9 cellular contexts compared by ENCODE assay signal in genomic region chr18:59902180-59902992, GRCh38. TPM values are rescaled to one million over a fixed set of nuclear protein-coding genes. Genes with fewer than 3 reads are reported as not detected.
A peak's percentile ranks its signal among the peaks of the same experiment; 100 is the strongest.
DNase-seq lines count a peak whose midpoint lies in the region; ATAC-seq, FAIRE-seq and TF ChIP-seq lines count a peak whose summit lies in the region.
"Had no signal": no experiment of that assay in that cellular context is flagged by ENCODE, and none has a peak within 500 bp of the region (broad histone marks: within the 10 kb centered on the region; RNA-seq: fewer than 3 reads in every experiment).

No MANE protein-coding gene starts in this region.

- peaks cover 42% of the 10 kb centered on the region for H3K79me2 ChIP-seq in OCI-LY7 (ENCODE audit: insufficient read depth, low read depth, low read length)

- H3K4me3 ChIP-seq in OCI-LY7 (ENCODE audit: low read depth, low read length, poor library complexity, severe bottlenecking) (peak overlapping the region; percentile 87), skeletal muscle satellite cell (ENCODE audit: low read length) (peak overlapping the region; percentile 12), body of pancreas (no peak overlapping the region)

- CTCF ChIA-PET in OCI-LY7 (lab: Charles Lee; ENCODE audit: unreplicated experiment) = no interaction called here

- H3K36me3 ChIP-seq in OCI-LY7 (ENCODE audit: insufficient read depth, low read length) = peaks cover 36% of the 10 kb centered on the region
- peaks cover 8% of the 10 kb centered on the region for H3K36me3 ChIP-seq in skeletal muscle satellite cell (ENCODE audit: insufficient read depth, low read length)
- H3K36me3 ChIP-seq in body of pancreas (replicated peaks in 1 of 2; ENCODE audit: insufficient read depth in 1 of 2, low read depth in 2 of 2) = no peaks in the 10 kb centered on the region

- H2AFZ ChIP-seq in OCI-LY7 (ENCODE audit: low read length) = no peak overlapping the region

- no peaks in the 10 kb centered on the region for H3K9me2 ChIP-seq in OCI-LY7 (ENCODE audit: insufficient read depth, low read length)

- TF ChIP-seq CTCF in OCI-LY7 (conservative IDR thresholded peaks at IDR 0.05; ENCODE audit: low read length) (no peak), body of pancreas (IDR thresholded peaks at IDR 0.05) (no peak)

- H3K27ac ChIP-seq in OCI-LY7 (ENCODE audit: low read depth, low read length, poor library complexity, severe bottlenecking) = peak overlapping the region; percentile 10
- H3K27ac ChIP-seq in body of pancreas = no peak overlapping the region

- peak overlapping the region; percentile 82 for H3K9ac ChIP-seq in skeletal muscle satellite cell (ENCODE audit: low read depth, low read length)

- WGBS in body of pancreas, 2 donors = 81 to 87% methylated on average over 8 of the region's 8 CpGs

- DNase-seq in activated CD8-positive, alpha-beta memory T cell treated with anti-CD3 and anti-CD28 coated beads, Interleukin-2, amount 50 U/mL, for 48 hours = peak; percentile 46
- DNase-seq in activated CD8-positive, alpha-beta memory T cell treated with anti-CD3 and anti-CD28 coated beads for 24 hours = no peak
- DNase-seq in OCI-LY7 (ENCODE audit: low spot score) (peak; percentile 18), GM03348 (ENCODE audit: low spot score) (no peak), C1 segment of cervical spinal cord (lab: John Stamatoyannopoulos, UW) (no peak), body of pancreas (no peak)
- DNase-seq: T-helper 9 cell had no signal

- no TSS peak for BruUV-seq in OCI-LY7 (replicated peaks; lab: Mats Ljungman, UMichigan)

- peaks cover 32% of the 10 kb centered on the region for H4K20me1 ChIP-seq in OCI-LY7 (ENCODE audit: insufficient read depth, low read length)

- no peak for TF ChIP-seq POLR2A in body of pancreas (IDR thresholded peaks at IDR 0.05)

- H3K9me3 ChIP-seq in OCI-LY7 (ENCODE audit: low read length) (no peaks in the 10 kb centered on the region), skeletal muscle satellite cell (replicated peaks; ENCODE audit: low read length) (no peaks in the 10 kb centered on the region), body of pancreas (no peaks in the 10 kb centered on the region)

- intact Hi-C loops in OCI-LY7 (cut with micrococcal nuclease; ENCODE audit: unreplicated experiment) (loop anchor here (5.0 kb wide), 1 partner anchor 55 kb away; no protein-coding TSS in a partner anchor), body of pancreas (cut with DNase I) (no loop called here)

- FAIRE-seq in endometrium (lab: Jason Lieb, UNC) = peak; percentile 18

- H3K4me2 ChIP-seq in OCI-LY7 (ENCODE audit: low read length) = peak overlapping the region; percentile 91
- peak overlapping the region; percentile 85 for H3K4me2 ChIP-seq in skeletal muscle satellite cell (ENCODE audit: low read length)

- no peak for ATAC-seq in body of pancreas

- peaks cover 55% of the 10 kb centered on the region for H3K4me1 ChIP-seq in OCI-LY7 (ENCODE audit: insufficient read depth, low read length, poor library complexity, severe bottlenecking)
- H3K4me1 ChIP-seq in skeletal muscle satellite cell (ENCODE audit: control insufficient read depth, insufficient read depth, low read length) = peaks cover 36% of the 10 kb centered on the region
- peaks cover 19% of the 10 kb centered on the region for H3K4me1 ChIP-seq in body of pancreas

- POLR2A ChIA-PET in OCI-LY7 (lab: Charles Lee) = interaction anchor here (0.7 to 1.3 kb wide), 3 partner anchors 38 to 54 kb away, joined by 3 to 6 read pairs (median 3); no protein-coding TSS in a partner anchor

- H3K27me3 ChIP-seq in skeletal muscle satellite cell (ENCODE audit: control insufficient read depth, insufficient read depth, low read length) (no peaks in the 10 kb centered on the region), body of pancreas (peaks cover 0 to 5% of the 10 kb centered on the region in 2 donors)

RNA-seq across cellular contexts. Expression of gene PMAIP1, which starts 2.6 kb away (rescaled TPM):
- total RNA-seq in OCI-LY7 (2014; rRNA removed; shearing (Covaris generic)) = 22.9 and 25.4 TPM in 2 replicates
- total RNA-seq in OCI-LY7 (2022) (21.1 and 23.3 TPM in 2 replicates), body of pancreas (1 to 10 TPM in 1 of 2 donors, not detected in 1; 1.0 TPM)
- total RNA-seq in skeletal muscle satellite cell (2012; rRNA removed) = 20.5 and 24.5 TPM in 2 replicates

Comparison
In these comparisons a context has a peak if more than half of its experiments do, and no peak if none do; other contexts are left out.
1. DNase-seq: peak in activated CD8-positive, alpha-beta memory T cell treated with anti-CD3 and anti-CD28 coated beads, Interleukin-2, amount 50 U/mL, for 48 hours (single experiment) and OCI-LY7 (single experiment); none in activated CD8-positive, alpha-beta memory T cell treated with anti-CD3 and anti-CD28 coated beads for 24 hours (single experiment), GM03348 (single experiment), C1 segment of cervical spinal cord (0 of 14) and body of pancreas (0 of 4).
2. H3K4me3 ChIP-seq: peak in OCI-LY7 (single experiment) and skeletal muscle satellite cell (single experiment); none in body of pancreas (0 of 2).
3. RNA of gene PMAIP1, which starts 2.6 kb away (total RNA-seq): 21.1 to 25.4 TPM in OCI-LY7; 1.0 TPM in body of pancreas; every median in the first group is over 10 times any median in the second.